Comparison of ENCODE assay signal across 1 cellular context in genomic region chr7:11128500-11128899, GRCh38.
TF ChIP-seq lines count a peak whose summit lies in the region.

No MANE protein-coding gene starts in this region.

TF ChIP-seq in HEK293T, 16 proteins besides CTCF, POLR2A, EP300 and RAD21 (continued from another document):
- TF ChIP-seq PKNOX1 (IDR thresholded peaks at IDR 0.05) (no peak), HDGF (IDR thresholded peaks at IDR 0.05; ENCODE audit: borderline replicate concordance) (no peak)
